In the genomic region with DNA sequence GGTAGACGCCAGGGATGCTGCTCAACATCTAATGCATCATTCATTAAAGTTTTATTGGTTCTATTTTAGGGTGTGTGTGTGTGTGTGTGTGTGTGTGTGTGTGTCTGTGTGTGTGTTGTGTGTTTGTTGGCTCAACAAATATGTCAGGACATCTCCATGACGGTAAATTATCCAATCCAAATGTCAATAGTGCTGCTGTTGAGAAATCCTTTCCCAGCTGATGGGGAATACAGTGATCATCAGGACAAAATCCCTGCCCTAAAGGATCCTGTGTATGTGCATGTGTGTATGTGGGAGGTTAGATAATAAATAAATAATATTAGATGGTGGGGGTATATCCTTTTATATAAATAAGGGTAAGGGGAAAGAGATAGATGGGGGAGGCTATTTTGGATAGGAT, we compare ENCODE assay signal across 28 cellular contexts.
"Had no signal": no experiment of that assay in that cellular context is flagged by ENCODE, and none has a peak within 500 bp of the region (broad histone marks: within the 10 kb centered on the region; RNA-seq: fewer than 3 reads in every experiment).

No MANE protein-coding gene starts in this region.

- H3K36me3 ChIP-seq: neural progenitor cell, ovary, suprapubic skin, tibial artery, transverse colon, upper lobe of right lung, uterus had no signal

- H3K9me3 ChIP-seq: ovary, psoas muscle, spleen, suprapubic skin, testis, tibial artery, transverse colon, upper lobe of right lung, uterus had no signal

- H3K4me1 ChIP-seq: neural progenitor cell, parathyroid adenoma, testis, transverse colon, uterus had no signal

- H3K4me3 ChIP-seq: neural progenitor cell, ovary, psoas muscle, skin epidermis, smooth muscle cell, spleen, suprapubic skin, testis, tibial artery, transverse colon, upper lobe of right lung, uterus had no signal

- ATAC-seq: natural killer cell; right cardiac atrium; sciatic nerve; stimulated activated memory B cell treated with anti-CD40 and anti-IgM and Interleukin-4, amounts not matched to agents 10 μg/mL and 1 μg/mL and 100 μg/mL, for 72 hours; stimulated activated naive CD8-positive, alpha-beta T cell treated with anti-CD3 and anti-CD28 coated beads, Interleukin-15, amount 100 ng/mL, for 72 hours; stimulated activated naive CD8-positive, alpha-beta T cell treated with anti-CD3 and anti-CD28 coated beads, Interleukin-15, Interleukin-2, amounts not matched to agents 100 U/mL and 50 U/mL, for 24 hours; upper lobe of right lung had no signal

- DNase-seq: natural killer cell; occipital lobe; ovary; posterior cingulate gyrus; psoas muscle; right cardiac atrium; spleen; stimulated activated CD4-positive, alpha-beta T cell treated with anti-CD3 and anti-CD28 coated beads, Interleukin-12 subunit alpha, Interleukin-12 subunit beta, amount 100 ng/mL, for 4 hours; stimulated activated CD4-positive, alpha-beta T cell treated with anti-CD3 and anti-CD28 coated beads, Interleukin-1b, Interleukin-23, amount 100 ng/mL, for 48 hours; stimulated activated CD4-positive, alpha-beta T cell treated with anti-CD3 and anti-CD28 coated beads, Interleukin-4, amount 100 ng/mL, for 1 hour; stimulated activated CD4-positive, alpha-beta T cell treated with anti-CD3 and anti-CD28 coated beads, Interleukin-4, amount 100 ng/mL, for 4 hours; stimulated activated CD8-positive, alpha-beta memory T cell treated with anti-CD3 and anti-CD28 coated beads, Interleukin-4, amount 100 ng/mL, for 48 hours; stimulated activated naive CD4-positive, alpha-beta T cell; stimulated activated naive CD8-positive, alpha-beta T cell treated with anti-CD3 and anti-CD28 coated beads, Interleukin-15, amount 100 ng/mL, for 72 hours; stimulated activated naive CD8-positive, alpha-beta T cell treated with anti-CD3 and anti-CD28 coated beads, Interleukin-15, Interleukin-2, amounts not matched to agents 100 U/mL and 50 U/mL, for 24 hours; substantia nigra; testis; tibial artery; transverse colon; upper lobe of right lung; uterus had no signal

- H3K27me3 ChIP-seq: neural progenitor cell, ovary, spleen, suprapubic skin, testis, tibial artery, transverse colon, upper lobe of right lung, uterus had no signal

- H3K27ac ChIP-seq: neural progenitor cell, ovary, parathyroid adenoma, suprapubic skin, testis, tibial artery, transverse colon, upper lobe of right lung, uterus had no signal
